Comparison of ENCODE assay signal across 14 cellular contexts in the genomic region with DNA sequence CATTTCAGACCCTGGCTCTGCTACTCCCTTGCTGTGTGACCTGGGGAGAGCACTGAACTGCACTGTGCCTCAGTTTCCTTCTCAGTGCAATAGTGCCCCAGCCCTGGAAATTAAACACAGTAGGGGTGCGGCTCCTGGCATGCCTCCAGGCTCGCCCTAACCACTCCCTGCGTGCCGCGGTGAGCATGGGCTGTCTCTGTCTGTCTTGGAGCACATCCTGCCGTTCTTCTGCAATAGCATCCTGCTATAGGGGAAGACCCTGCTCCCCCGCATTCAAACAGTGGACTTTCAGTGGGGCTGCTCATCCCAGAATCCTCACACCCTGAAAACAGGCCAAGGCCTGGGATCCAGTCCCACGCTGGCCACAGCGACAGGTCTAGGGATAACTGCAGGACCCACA.
DNase-seq lines count a peak whose midpoint lies in the region; ATAC-seq lines count a peak whose summit lies in the region.
"Had no signal": no experiment of that assay in that cellular context is flagged by ENCODE, and none has a peak within 500 bp of the region (broad histone marks: within the 10 kb centered on the region; RNA-seq: fewer than 3 reads in every experiment).

No MANE protein-coding gene starts in this region.

- H3K79me1 ChIP-seq in mesenchymal stem cell (replicated peaks; ENCODE audit: low read length, poor library complexity, severe bottlenecking): no peaks in the 10 kb centered on the region

- no peak overlapping the region for H2AFZ ChIP-seq in mesenchymal stem cell (ENCODE audit: low read depth, low read length)

- no peak overlapping the region for H4K8ac ChIP-seq in mesenchymal stem cell (ENCODE audit: low read length)

- no peak overlapping the region for H3K27ac Mint-ChIP-seq in stimulated activated memory B cell treated with anti-CD40 and anti-IgM and Interleukin-4, amounts not matched to agents 10 μg/mL and 1 μg/mL and 100 μg/mL, for 72 hours
- no peak overlapping the region for H3K27ac Mint-ChIP-seq in stimulated activated naive CD8-positive, alpha-beta T cell treated with anti-CD3 and anti-CD28 coated beads, Interleukin-15, amount 100 ng/mL, for 72 hours
- H3K27ac Mint-ChIP-seq: activated naive CD4-positive, alpha-beta T cell treated with anti-CD3 and anti-CD28 coated beads, Interleukin-2, amount 50 U/mL, for 24 hours; natural killer cell treated with Interleukin-12 subunit alpha and Interleukin-12 subunit beta and Interleukin-15 and Interleukin-18, amount 100 ng/mL, for 72 hours; T-cell had no signal

- H3K18ac ChIP-seq in mesenchymal stem cell (ENCODE audit: low read depth in 1 of 2, low read length in 2 of 2): no peak overlapping the region

- H3K23ac ChIP-seq in mesenchymal stem cell (ENCODE audit: low read length in 2 of 2): no peak overlapping the region

- H3K4me3 Mint-ChIP-seq in stimulated activated memory B cell treated with anti-CD40 and anti-IgM and Interleukin-4, amounts not matched to agents 10 μg/mL and 1 μg/mL and 100 μg/mL, for 72 hours: peak overlapping the region; percentile 40
- no peak overlapping the region for H3K4me3 Mint-ChIP-seq in stimulated activated naive CD8-positive, alpha-beta T cell treated with anti-CD3 and anti-CD28 coated beads, Interleukin-15, amount 100 ng/mL, for 72 hours
- H3K4me3 Mint-ChIP-seq: activated naive CD4-positive, alpha-beta T cell treated with anti-CD3 and anti-CD28 coated beads, Interleukin-2, amount 50 U/mL, for 24 hours; natural killer cell treated with Interleukin-12 subunit alpha and Interleukin-12 subunit beta and Interleukin-15 and Interleukin-18, amount 100 ng/mL, for 72 hours; T-cell had no signal

- WGBS in mesenchymal stem cell: 95% methylated on average over 9 of the region's 9 CpGs
- whole genome bisulfite sequencing in right cardiac atrium: 85% methylated on average over 9 of the region's 9 CpGs

- H3K4ac ChIP-seq in mesenchymal stem cell (ENCODE audit: low read depth in 1 of 2, low read length in 2 of 2): no peak overlapping the region

- H3K14ac ChIP-seq in mesenchymal stem cell (ENCODE audit: low read length in 2 of 2): no peak overlapping the region

- H3K4me3 ChIP-seq in mesenchymal stem cell (ENCODE audit: insufficient read depth in 1 of 2, low read depth in 1 of 2, low read length in 2 of 2): no peak overlapping the region
- no peak overlapping the region for H3K4me3 ChIP-seq in right cardiac atrium (ENCODE audit: low read length)
- H3K4me3 ChIP-seq: smooth muscle cell had no signal

- H3K36me3 Mint-ChIP-seq in stimulated activated memory B cell treated with anti-CD40 and anti-IgM and Interleukin-4, amounts not matched to agents 10 μg/mL and 1 μg/mL and 100 μg/mL, for 72 hours: no peaks in the 10 kb centered on the region
- H3K36me3 Mint-ChIP-seq: natural killer cell treated with Interleukin-12 subunit alpha and Interleukin-12 subunit beta and Interleukin-15 and Interleukin-18, amount 100 ng/mL, for 72 hours had no signal

- H4K91ac ChIP-seq in mesenchymal stem cell (ENCODE audit: low read length): no peak overlapping the region

- intact Hi-C loops in right cardiac atrium (cut with DNase I): no loop called here

- no peak overlapping the region for H2BK12ac ChIP-seq in mesenchymal stem cell (ENCODE audit: low read length in 2 of 2)

- H2BK120ac ChIP-seq in mesenchymal stem cell (ENCODE audit: low read depth, low read length): no peak overlapping the region

- no peak overlapping the region for H3K9ac ChIP-seq in mesenchymal stem cell (ENCODE audit: low read length)

- H2BK5ac ChIP-seq in mesenchymal stem cell (ENCODE audit: low read depth, low read length, poor library complexity, severe bottlenecking): no peak overlapping the region

- H3K4me1 Mint-ChIP-seq in stimulated activated memory B cell treated with anti-CD40 and anti-IgM and Interleukin-4, amounts not matched to agents 10 μg/mL and 1 μg/mL and 100 μg/mL, for 72 hours: peaks cover 7% of the 10 kb centered on the region
- no peaks in the 10 kb centered on the region for H3K4me1 Mint-ChIP-seq in stimulated activated naive CD8-positive, alpha-beta T cell treated with anti-CD3 and anti-CD28 coated beads, Interleukin-15, amount 100 ng/mL, for 72 hours
- H3K4me1 Mint-ChIP-seq: activated naive CD4-positive, alpha-beta T cell treated with anti-CD3 and anti-CD28 coated beads, Interleukin-2, amount 50 U/mL, for 24 hours; T-cell had no signal

- H3K27me3 ChIP-seq in mesenchymal stem cell (ENCODE audit: control insufficient read depth in 1 of 2, insufficient read depth in 1 of 2, low read length in 2 of 2): no peaks in the 10 kb centered on the region
- H3K27me3 ChIP-seq in right cardiac atrium (ENCODE audit: control insufficient read depth, insufficient read depth): no peaks in the 10 kb centered on the region

- ATAC-seq in GM19025 (IDR thresholded peaks at IDR 0.05; ENCODE audit: low read depth, unreplicated experiment) (peak; percentile 33), GM21786 (IDR thresholded peaks at IDR 0.05; ENCODE audit: unreplicated experiment) (peak; percentile 33), HG03139 (IDR thresholded peaks at IDR 0.05; ENCODE audit: unreplicated experiment) (peak; percentile 19), right cardiac atrium (no peak)
- peak; percentile 69 for ATAC-seq in stimulated activated memory B cell treated with anti-CD40 and anti-IgM and Interleukin-4, amounts not matched to agents 10 μg/mL and 1 μg/mL and 100 μg/mL, for 72 hours
- no peak for ATAC-seq in stimulated activated naive CD8-positive, alpha-beta T cell treated with anti-CD3 and anti-CD28 coated beads, Interleukin-15, amount 100 ng/mL, for 72 hours
- ATAC-seq: T-cell had no signal

- no peaks in the 10 kb centered on the region for H3K9me3 Mint-ChIP-seq in stimulated activated memory B cell treated with anti-CD40 and anti-IgM and Interleukin-4, amounts not matched to agents 10 μg/mL and 1 μg/mL and 100 μg/mL, for 72 hours
- no peaks in the 10 kb centered on the region for H3K9me3 Mint-ChIP-seq in stimulated activated naive CD8-positive, alpha-beta T cell treated with anti-CD3 and anti-CD28 coated beads, Interleukin-15, amount 100 ng/mL, for 72 hours
- H3K9me3 Mint-ChIP-seq: activated naive CD4-positive, alpha-beta T cell treated with anti-CD3 and anti-CD28 coated beads, Interleukin-2, amount 50 U/mL, for 24 hours; natural killer cell treated with Interleukin-12 subunit alpha and Interleukin-12 subunit beta and Interleukin-15 and Interleukin-18, amount 100 ng/mL, for 72 hours; T-cell had no signal

- H2AK5ac ChIP-seq in mesenchymal stem cell (ENCODE audit: low read length, severe bottlenecking): no peak overlapping the region

- DNase-seq in mesenchymal stem cell (no peak), right cardiac atrium (no peak)
- DNase-seq in stimulated activated naive CD8-positive, alpha-beta T cell treated with anti-CD3 and anti-CD28 coated beads, Interleukin-15, amount 100 ng/mL, for 72 hours: no peak
- DNase-seq in activated CD8-positive, alpha-beta memory T cell treated with anti-CD3 and anti-CD28 coated beads, Interleukin-2, amount 50 U/mL, for 4 hours: no peak
- DNase-seq: DMS153, NCI-H187, T-cell had no signal

- H3K27me3 Mint-ChIP-seq in stimulated activated memory B cell treated with anti-CD40 and anti-IgM and Interleukin-4, amounts not matched to agents 10 μg/mL and 1 μg/mL and 100 μg/mL, for 72 hours: no peaks in the 10 kb centered on the region
- H3K27me3 Mint-ChIP-seq in stimulated activated naive CD8-positive, alpha-beta T cell treated with anti-CD3 and anti-CD28 coated beads, Interleukin-15, amount 100 ng/mL, for 72 hours: no peaks in the 10 kb centered on the region
- H3K27me3 Mint-ChIP-seq: activated naive CD4-positive, alpha-beta T cell treated with anti-CD3 and anti-CD28 coated beads, Interleukin-2, amount 50 U/mL, for 24 hours; natural killer cell treated with Interleukin-12 subunit alpha and Interleukin-12 subunit beta and Interleukin-15 and Interleukin-18, amount 100 ng/mL, for 72 hours; T-cell had no signal

- H3K9me3 ChIP-seq in mesenchymal stem cell (ENCODE audit: control insufficient read depth, low read length): no peaks in the 10 kb centered on the region
- H3K9me3 ChIP-seq in right cardiac atrium (ENCODE audit: control insufficient read depth, low read length): no peaks in the 10 kb centered on the region

- H3K27ac ChIP-seq in mesenchymal stem cell (ENCODE audit: low read length, poor library complexity, severe bottlenecking): no peak overlapping the region
- H3K27ac ChIP-seq in right cardiac atrium (ENCODE audit: low read length): no peak overlapping the region

- H3K4me1 ChIP-seq in mesenchymal stem cell (ENCODE audit: control insufficient read depth, insufficient read depth, low read depth, low read length): no peaks in the 10 kb centered on the region
- H3K4me1 ChIP-seq in right cardiac atrium (ENCODE audit: control insufficient read depth, insufficient read depth, low read length): no peaks in the 10 kb centered on the region

- H2BK15ac ChIP-seq in mesenchymal stem cell (ENCODE audit: low read depth, poor library complexity, severe bottlenecking): no peak overlapping the region

- H3K36me3 ChIP-seq in mesenchymal stem cell (ENCODE audit: control insufficient read depth in 1 of 2, insufficient read depth in 2 of 2, low read depth in 1 of 2, low read length in 2 of 2): no peaks in the 10 kb centered on the region

- no peak overlapping the region for H3K4me2 ChIP-seq in mesenchymal stem cell (ENCODE audit: low read length, poor library complexity, severe bottlenecking)
- H3K4me2 ChIP-seq: smooth muscle cell had no signal

Comparison
In these comparisons a context has a peak if more than half of its experiments do, and no peak if none do; other contexts are left out.
1. ATAC-seq: peak in GM19025 (single experiment), GM21786 (single experiment), HG03139 (single experiment) and stimulated activated memory B cell treated with anti-CD40 and anti-IgM and Interleukin-4, amounts not matched to agents 10 μg/mL and 1 μg/mL and 100 μg/mL, for 72 hours (single experiment); none in right cardiac atrium (0 of 2) and stimulated activated naive CD8-positive, alpha-beta T cell treated with anti-CD3 and anti-CD28 coated beads, Interleukin-15, amount 100 ng/mL, for 72 hours (single experiment).